Comparison of ENCODE assay signal across 19 cellular contexts in genomic region chr6:56088641-56089040, GRCh38.
DNase-seq lines count a peak whose midpoint lies in the region; ATAC-seq and TF ChIP-seq lines count a peak whose summit lies in the region.
"Had no signal": no experiment of that assay in that cellular context is flagged by ENCODE, and none has a peak within 500 bp of the region (broad histone marks: within the 10 kb centered on the region; RNA-seq: fewer than 3 reads in every experiment).

No MANE protein-coding gene starts in this region.

- no peak overlapping the region for H4K8ac ChIP-seq in trophoblast cell (ENCODE audit: low read depth, low read length)

- TF ChIP-seq POLR2A in heart left ventricle (IDR thresholded peaks at IDR 0.05) = no peak

- no peak overlapping the region for H3K27ac Mint-ChIP-seq in HFFc6
- H3K27ac Mint-ChIP-seq: B cell; CD4-positive, alpha-beta T cell; CD8-positive, alpha-beta T cell had no signal

- H3K4ac ChIP-seq in trophoblast cell (ENCODE audit: low read depth, low read length) = no peak overlapping the region

- H2AFZ ChIP-seq in trophoblast cell (ENCODE audit: insufficient read depth, low read length, poor library complexity) = no peak overlapping the region

- no peak for TF ChIP-seq CTCF in heart left ventricle (IDR thresholded peaks at IDR 0.05)
- no peak for TF ChIP-seq CTCF in right atrium auricular region (IDR thresholded peaks at IDR 0.05)
- no peak for TF ChIP-seq CTCF in left ventricle myocardium inferior (IDR thresholded peaks at IDR 0.05; ENCODE audit: borderline replicate concordance)
- no peak for TF ChIP-seq CTCF in HFFc6 (IDR thresholded peaks at IDR 0.05)

- no peak overlapping the region for H2BK120ac ChIP-seq in trophoblast cell (ENCODE audit: insufficient read depth, low read length, poor library complexity)

- ATAC-seq in heart left ventricle (peak in 1 of 4 donors; percentile 52), Right ventricle myocardium inferior (no peak)
- ATAC-seq: A549; CD8-positive, alpha-beta T cell had no signal

- no peak for DNase-seq in heart left ventricle
- DNase-seq in right atrium auricular region (ENCODE audit: low spot score) = no peak
- DNase-seq in left ventricle myocardium inferior = no peak
- no peak for DNase-seq in Right ventricle myocardium inferior (ENCODE audit: missing footprints)
- peak; percentile 19 for DNase-seq in M059J (ENCODE audit: low read depth)
- DNase-seq in trophoblast cell = no peak
- no peak for DNase-seq in HFFc6
- DNase-seq: AML-193; Caco-2; Calu3; CD4-positive, alpha-beta T cell; CD8-positive, alpha-beta T cell; DMS79 treated with DMSO at 0.1 percent for 48 hours; GF-D8 had no signal

- peak overlapping the region; percentile 53 for H2BK12ac ChIP-seq in trophoblast cell (ENCODE audit: low read length)

- H3K4me1 ChIP-seq in heart left ventricle (peaks cover 0 to 10% (median 2%) of the 10 kb centered on the region in 12 donors), right atrium auricular region (no peaks in the 10 kb centered on the region), left ventricle myocardium inferior (peaks cover 23% of the 10 kb centered on the region), trophoblast cell (ENCODE audit: control insufficient read depth in 1 of 2, insufficient read depth in 2 of 2, low read length in 2 of 2) (peaks cover 0 to 4% of the 10 kb centered on the region in 2 experiments)

- no peaks in the 10 kb centered on the region for H3K79me2 ChIP-seq in trophoblast cell (ENCODE audit: control insufficient read depth, insufficient read depth, low read length, poor library complexity)

- H3K4me1 Mint-ChIP-seq in HFFc6 (ENCODE audit: low read depth) = peaks cover 14% of the 10 kb centered on the region
- H3K4me1 Mint-ChIP-seq: B cell had no signal

- no peaks in the 10 kb centered on the region for H3K36me3 Mint-ChIP-seq in HFFc6 (ENCODE audit: low read depth)
- H3K36me3 Mint-ChIP-seq: CD8-positive, alpha-beta T cell had no signal

- no peak overlapping the region for H3K4me2 ChIP-seq in trophoblast cell (ENCODE audit: low read length)
- H3K4me2 ChIP-seq: A549; BLaER1 treated with 17β-estradiol and CSF1 and Interleukin-3, amounts not matched to agents 10 nM and 100 nM had no signal

- H3K27me3 Mint-ChIP-seq in HFFc6 (ENCODE audit: insufficient read depth) = no peaks in the 10 kb centered on the region; the same call in 1 of the 2 replicates
- H3K27me3 Mint-ChIP-seq: B cell; CD4-positive, alpha-beta T cell had no signal

- no peaks in the 10 kb centered on the region; the same call in 1 of the 2 replicates for H3K9me3 Mint-ChIP-seq in HFFc6

- H4K91ac ChIP-seq in trophoblast cell (ENCODE audit: low read depth, low read length) = no peak overlapping the region

- intact Hi-C loops in heart left ventricle (cut with DNase I) (no loop called here), left ventricle myocardium inferior (cut with micrococcal nuclease) (no loop called here), Right ventricle myocardium inferior (cut with DNase I) (no loop called here)

- H3K4me3 ChIP-seq in heart left ventricle = peak overlapping the region in 9 of 12 donors; percentile 3 to 56 (median 51)
- H3K4me3 ChIP-seq in right atrium auricular region = no peak overlapping the region
- peak overlapping the region; percentile 63 for H3K4me3 ChIP-seq in left ventricle myocardium inferior
- no peak overlapping the region for H3K4me3 ChIP-seq in trophoblast cell (ENCODE audit: low read depth, low read length)
- H3K4me3 ChIP-seq: A549; BLaER1 treated with 17β-estradiol and CSF1 and Interleukin-3, amounts not matched to agents 10 nM and 100 nM had no signal

- WGBS in heart left ventricle, 4 donors = 57 to 62% (median 60%) methylated on average over 4 of the region's 4 CpGs
- WGBS in trophoblast cell (ENCODE audit: extremely low coverage, insufficient coverage, insufficient read length) = no CpG with 5 or more reads among the region's 4 CpGs

- H3K27me3 ChIP-seq in heart left ventricle (no peaks in the 10 kb centered on the region), right atrium auricular region (no peaks in the 10 kb centered on the region), left ventricle myocardium inferior (ENCODE audit: low read depth) (no peaks in the 10 kb centered on the region), trophoblast cell (ENCODE audit: insufficient read depth, low read length) (no peaks in the 10 kb centered on the region)
- H3K27me3 ChIP-seq: BLaER1 treated with 17β-estradiol and CSF1 and Interleukin-3, amounts not matched to agents 10 nM and 100 nM had no signal

- peaks cover 2% of the 10 kb centered on the region for H3K79me1 ChIP-seq in trophoblast cell (ENCODE audit: low read length)

- H3K36me3 ChIP-seq in heart left ventricle (no peaks in the 10 kb centered on the region), right atrium auricular region (no peaks in the 10 kb centered on the region), left ventricle myocardium inferior (peaks cover 4% of the 10 kb centered on the region), trophoblast cell (ENCODE audit: control insufficient read depth in 1 of 2, insufficient read depth in 2 of 2, low read length in 2 of 2) (no peaks in the 10 kb centered on the region)
- H3K36me3 ChIP-seq: BLaER1 treated with 17β-estradiol and CSF1 and Interleukin-3, amounts not matched to agents 10 nM and 100 nM had no signal

- H3K14ac ChIP-seq in trophoblast cell (ENCODE audit: low read length) = no peak overlapping the region

- H2AK5ac ChIP-seq in trophoblast cell (ENCODE audit: low read length) = no peak overlapping the region

- H4K12ac ChIP-seq in trophoblast cell (ENCODE audit: low read depth, low read length) = no peak overlapping the region

- no peak overlapping the region for H3K9ac ChIP-seq in trophoblast cell (ENCODE audit: low read length)
- H3K9ac ChIP-seq: BLaER1 treated with 17β-estradiol and CSF1 and Interleukin-3, amounts not matched to agents 10 nM and 100 nM had no signal

- H3K9me3 ChIP-seq in heart left ventricle = peaks cover 0 to 35% (median 9%) of the 10 kb centered on the region in 12 donors
- peaks cover 0 to 16% of the 10 kb centered on the region in 2 donors for H3K9me3 ChIP-seq in right atrium auricular region
- peaks cover 26% of the 10 kb centered on the region for H3K9me3 ChIP-seq in left ventricle myocardium inferior (replicated peaks)
- no peaks in the 10 kb centered on the region for H3K9me3 ChIP-seq in trophoblast cell (ENCODE audit: insufficient read depth, low read depth, low read length)
- H3K9me3 ChIP-seq: Caco-2 had no signal

- no peak overlapping the region for H2BK5ac ChIP-seq in trophoblast cell (ENCODE audit: low read depth, low read length, poor library complexity)

- no peak overlapping the region for H3K18ac ChIP-seq in trophoblast cell (ENCODE audit: low read length)

- H3K27ac ChIP-seq in heart left ventricle (peak overlapping the region in 8 of 12 donors; percentile 2 to 91 (median 85)), right atrium auricular region (peak overlapping the region in 1 of 2 donors; percentile 6), left ventricle myocardium inferior (replicated peaks) (peak overlapping the region; percentile 86), trophoblast cell (ENCODE audit: low read depth, low read length) (no peak overlapping the region)
- H3K27ac ChIP-seq: 22Rv1; A549; BLaER1 treated with 17β-estradiol and CSF1 and Interleukin-3, amounts not matched to agents 10 nM and 100 nM; C4-2B had no signal

- H3K4me3 Mint-ChIP-seq in HFFc6 = no peak overlapping the region
- H3K4me3 Mint-ChIP-seq: B cell; CD4-positive, alpha-beta T cell; CD8-positive, alpha-beta T cell had no signal

- H3K23ac ChIP-seq in trophoblast cell (ENCODE audit: low read length) = no peak overlapping the region

Comparison
In these comparisons a context has a peak if more than half of its experiments do, and no peak if none do; other contexts are left out.
1. H3K4me3 ChIP-seq: peak in heart left ventricle (9 of 12) and left ventricle myocardium inferior (single experiment); none in right atrium auricular region (0 of 2) and trophoblast cell (single experiment).